In the genomic region with DNA sequence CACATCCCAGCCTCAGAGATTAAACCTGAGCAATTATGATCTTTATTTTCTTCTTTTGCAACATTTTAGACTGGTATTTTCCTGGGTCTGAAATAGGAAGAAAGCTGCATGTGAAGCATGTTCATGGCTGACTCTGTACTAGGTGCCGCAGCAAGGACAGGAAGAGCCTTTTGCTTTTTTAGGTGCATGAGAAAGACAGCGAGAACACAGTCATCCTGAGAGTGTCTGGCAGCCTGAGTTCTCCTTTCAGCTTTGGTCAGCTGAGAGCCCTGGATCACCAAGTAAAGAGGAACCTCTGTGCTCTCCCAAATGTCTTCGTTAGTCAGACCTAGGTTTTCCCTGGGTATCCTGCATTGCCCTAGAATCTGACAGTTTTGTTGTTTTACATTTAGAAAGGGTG, we compare ENCODE assay signal across 12 cellular contexts. TPM values are rescaled to one million over a fixed set of nuclear protein-coding genes. Genes with fewer than 3 reads are reported as not detected.
DNase-seq lines count a peak whose midpoint lies in the region; ATAC-seq and FAIRE-seq lines count a peak whose summit lies in the region.
"Had no signal": no experiment of that assay in that cellular context is flagged by ENCODE, and none has a peak within 500 bp of the region (broad histone marks: within the 10 kb centered on the region; RNA-seq: fewer than 3 reads in every experiment).

No MANE protein-coding gene starts in this region.

- H3K27ac Mint-ChIP-seq in activated T-helper 17 cell treated with anti-CD3 and anti-CD28 coated beads, Interleukin-2, amount 50 U/mL, for 72 hours, result no peak overlapping the region

- no peaks in the 10 kb centered on the region for H3K4me1 Mint-ChIP-seq in activated T-helper 17 cell treated with anti-CD3 and anti-CD28 coated beads, Interleukin-2, amount 50 U/mL, for 72 hours

- ATAC-seq in GM18517 (IDR thresholded peaks at IDR 0.05; ENCODE audit: unreplicated experiment) (peak; percentile 99), GM21360 (IDR thresholded peaks at IDR 0.05; ENCODE audit: unreplicated experiment) (peak; percentile 98), HG03108 (IDR thresholded peaks at IDR 0.05; ENCODE audit: unreplicated experiment) (peak; percentile 99)
- peak; percentile 65 for ATAC-seq in activated T-helper 17 cell treated with anti-CD3 and anti-CD28 coated beads, Interleukin-2, amount 50 U/mL, for 72 hours (replicated peaks)

- H3K4me3 Mint-ChIP-seq in activated T-helper 17 cell treated with anti-CD3 and anti-CD28 coated beads, Interleukin-2, amount 50 U/mL, for 72 hours, result no peak overlapping the region

- DNase-seq in GDM1 (lab: John Stamatoyannopoulos, UW) (no peak), HTR-8/SVneo (ENCODE audit: insufficient read length, low spot score) (no peak), NCI-H526 treated with DMSO at 0.1 percent for 48 hours (lab: John Stamatoyannopoulos, UW) (no peak)
- DNase-seq in stimulated activated CD4-positive, alpha-beta T cell treated with anti-CD3 and anti-CD28 coated beads, Interleukin-15, amount 100 ng/mL, for 24 hours, result no peak
- DNase-seq: activated CD4-positive, alpha-beta T cell treated with anti-CD3 and anti-CD28 coated beads for 4 hours; stimulated activated CD8-positive, alpha-beta memory T cell treated with anti-CD3 and anti-CD28 coated beads, Interleukin-4, amount 100 ng/mL, for 48 hours had no signal

- peaks cover 7% of the 10 kb centered on the region for H3K27me3 Mint-ChIP-seq in activated T-helper 17 cell treated with anti-CD3 and anti-CD28 coated beads, Interleukin-2, amount 50 U/mL, for 72 hours

- no peaks in the 10 kb centered on the region for H3K36me3 Mint-ChIP-seq in activated T-helper 17 cell treated with anti-CD3 and anti-CD28 coated beads, Interleukin-2, amount 50 U/mL, for 72 hours (ENCODE audit: low read depth)

- H3K9me3 Mint-ChIP-seq in activated T-helper 17 cell treated with anti-CD3 and anti-CD28 coated beads, Interleukin-2, amount 50 U/mL, for 72 hours, result no peaks in the 10 kb centered on the region

- no peak for FAIRE-seq in HTR-8/SVneo (lab: Jason Lieb, UNC)
- FAIRE-seq: bronchial epithelial cell, G401.6 had no signal

RNA-seq across cellular contexts. Expression of gene FAM149A, which starts 29.8 kb away (rescaled TPM):
- total RNA-seq in activated T-helper 17 cell treated with anti-CD3 and anti-CD28 coated beads, Interleukin-2, amount 50 U/mL, for 72 hours, result 1 to 10 TPM in 1 of 2 donors, under 1 TPM in 1; 0.28 to 2.4 TPM

RNA-seq across cellular contexts. Expression of gene CYP4V2, which starts 57.1 kb away (rescaled TPM):
- total RNA-seq in activated T-helper 17 cell treated with anti-CD3 and anti-CD28 coated beads, Interleukin-2, amount 50 U/mL, for 72 hours, result 1 to 10 TPM; 1.9 to 8.2 TPM
